Comparison of ENCODE assay signal across 1 cellular context in the genomic region with DNA sequence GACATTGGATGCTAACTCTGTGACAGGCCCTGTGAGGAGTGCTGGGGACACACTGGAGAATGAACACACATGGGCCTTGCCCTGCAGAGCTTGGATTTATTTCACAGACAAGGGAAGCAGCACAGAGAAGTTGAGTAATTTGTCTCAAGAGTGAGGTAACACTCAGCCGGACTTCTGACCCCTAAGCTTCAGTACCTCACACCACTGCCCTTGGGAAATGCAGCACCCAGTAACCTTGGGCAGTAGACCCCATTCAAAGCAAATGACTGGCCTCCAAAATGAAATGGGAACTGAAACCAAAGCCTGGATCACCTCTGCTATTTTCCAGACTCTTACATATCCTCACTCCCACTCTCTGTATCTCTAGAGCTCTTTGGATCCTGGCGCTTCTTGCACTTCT.
TF ChIP-seq lines count a peak whose summit lies in the region.

No MANE protein-coding gene starts in this region.

TF ChIP-seq in GM12878, 131 proteins besides CTCF, POLR2A, EP300 and RAD21:
- peak; percentile 38; the same call in 1 of the 2 replicates for TF ChIP-seq SPI1 (IDR thresholded peaks at IDR 0.05; ENCODE audit: borderline replicate concordance, insufficient read depth, low read depth, low read length)
- no peak for TF ChIP-seq YY1 (IDR thresholded peaks at IDR 0.05; ENCODE audit: low read depth, low read length)
- no peak for TF ChIP-seq SMAD5 (IDR thresholded peaks at IDR 0.05; ENCODE audit: low read depth)
